Comparison of ENCODE assay signal across 17 cellular contexts in the genomic region with DNA sequence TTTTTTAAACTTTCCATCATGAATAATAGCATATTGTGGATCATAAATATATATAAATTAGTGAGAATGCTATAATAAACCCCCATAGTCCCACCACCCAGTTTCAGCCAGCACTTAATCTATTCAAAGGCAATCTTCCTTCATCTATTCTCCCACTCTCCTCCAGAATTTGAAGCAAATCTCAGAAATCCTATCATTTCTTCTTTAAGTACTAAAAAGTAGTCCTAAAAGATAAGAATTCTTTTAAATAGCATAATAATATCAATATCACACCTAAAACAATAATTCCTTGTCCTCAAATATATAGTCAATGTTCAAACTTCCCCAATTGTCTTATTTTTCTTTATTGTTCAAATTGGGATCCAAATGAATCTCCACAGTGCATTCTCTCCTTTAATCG. TPM values are rescaled to one million over a fixed set of nuclear protein-coding genes. Genes with fewer than 3 reads are reported as not detected.
DNase-seq lines count a peak whose midpoint lies in the region; ATAC-seq and TF ChIP-seq lines count a peak whose summit lies in the region.
"Had no signal": no experiment of that assay in that cellular context is flagged by ENCODE, and none has a peak within 500 bp of the region (broad histone marks: within the 10 kb centered on the region; RNA-seq: fewer than 3 reads in every experiment).

No MANE protein-coding gene starts in this region.

- H4K20me1 ChIP-seq in GM23338 (replicated peaks; ENCODE audit: insufficient read depth), result peaks cover 38% of the 10 kb centered on the region

- no peak overlapping the region for H3K27ac ChIP-seq in GM23338 (ENCODE audit: low read depth)
- H3K27ac ChIP-seq: GM23248 had no signal

- no peak overlapping the region; the same call in 2 of the 3 replicates for H3K4me3 Mint-ChIP-seq in GM23338
- H3K4me3 Mint-ChIP-seq in brain, result peak overlapping the region; percentile 12 to 78 (median 69)
- H3K4me3 Mint-ChIP-seq in nephron, result peak overlapping the region; percentile 48 to 79 (median 56)
- H3K4me3 Mint-ChIP-seq in type B pancreatic cell, result peak overlapping the region; percentile 23

- H3K4me1 ChIP-seq in GM23338 (ENCODE audit: insufficient read depth), result peaks cover 20% of the 10 kb centered on the region
- H3K4me1 ChIP-seq: BE2C had no signal

- peaks cover 4% of the 10 kb centered on the region; the same call in 2 of the 3 replicates for H3K9me3 Mint-ChIP-seq in GM23338
- peaks cover 0 to 5% (median 2%) of the 10 kb centered on the region in 5 experiments for H3K9me3 Mint-ChIP-seq in brain
- peaks cover 7% of the 10 kb centered on the region for H3K9me3 Mint-ChIP-seq in nephron
- no peaks in the 10 kb centered on the region for H3K9me3 Mint-ChIP-seq in type B pancreatic cell
- H3K9me3 Mint-ChIP-seq: CD8-positive, alpha-beta memory T cell had no signal

- no peaks in the 10 kb centered on the region for H3K9me2 ChIP-seq in GM23338 (ENCODE audit: insufficient read depth)

- no peaks in the 10 kb centered on the region for H3K79me2 ChIP-seq in GM23338 (replicated peaks; ENCODE audit: insufficient read depth)

- DNase-seq in GM23338 (ENCODE audit: low spot score) (no peak), type B pancreatic cell (ENCODE audit: extremely low spot score, unreplicated experiment) (no peak), DMS53 (lab: John Stamatoyannopoulos, UW) (no peak), NCI-H345 (lab: John Stamatoyannopoulos, UW) (no peak)
- DNase-seq: ACHN; BE2C; C1 segment of cervical spinal cord; CD4-positive, CD25-positive, alpha-beta regulatory T cell; CD8-positive, alpha-beta memory T cell; COR-L47; DMS79; GDM1 had no signal

- H3K27me3 Mint-ChIP-seq in GM23338 (ENCODE audit: insufficient read depth, low read depth, poor library complexity) (peaks cover 23% of the 10 kb centered on the region), brain (peaks cover 73% of the 10 kb centered on the region), nephron (ENCODE audit: low read depth) (peaks cover 18% of the 10 kb centered on the region), type B pancreatic cell (peaks cover 65% of the 10 kb centered on the region)

- H3K36me3 Mint-ChIP-seq in GM23338 (ENCODE audit: low read depth), result no peaks in the 10 kb centered on the region
- H3K36me3 Mint-ChIP-seq in brain, result no peaks in the 10 kb centered on the region
- H3K36me3 Mint-ChIP-seq in nephron (ENCODE audit: low read depth), result no peaks in the 10 kb centered on the region
- no peaks in the 10 kb centered on the region for H3K36me3 Mint-ChIP-seq in type B pancreatic cell
- H3K36me3 Mint-ChIP-seq: CD4-positive, CD25-positive, alpha-beta regulatory T cell; CD8-positive, alpha-beta memory T cell had no signal

- no peak overlapping the region for H3K27ac Mint-ChIP-seq in GM23338
- peak overlapping the region in 2 of 5 experiments; percentile 35 to 65 for H3K27ac Mint-ChIP-seq in brain
- H3K27ac Mint-ChIP-seq in nephron, result no peak overlapping the region
- H3K27ac Mint-ChIP-seq in type B pancreatic cell, result no peak overlapping the region
- H3K27ac Mint-ChIP-seq: CD4-positive, CD25-positive, alpha-beta regulatory T cell had no signal

- no peak overlapping the region; the same call in 1 of the 2 replicates for H3K4me2 ChIP-seq in GM23338

- ATAC-seq in GM23338 (no peak), HG03439 (IDR thresholded peaks at IDR 0.05; ENCODE audit: unreplicated experiment) (no peak)

- TF ChIP-seq CTCF in GM23338 (conservative IDR thresholded peaks at IDR 0.05; ENCODE audit: low read depth in 2 of 2), result no peak
- no peak for TF ChIP-seq CTCF in brain (conservative IDR thresholded peaks at IDR 0.05)
- TF ChIP-seq CTCF in nephron (IDR thresholded peaks at IDR 0.05; ENCODE audit: unreplicated experiment in 3 of 3), result no peak
- TF ChIP-seq CTCF in type B pancreatic cell (conservative IDR thresholded peaks at IDR 0.05), result no peak

- no peak overlapping the region; the same call in 1 of the 2 replicates for H3K4me3 ChIP-seq in GM23338
- H3K4me3 ChIP-seq: GM23248 had no signal

- no peaks in the 10 kb centered on the region for H3K36me3 ChIP-seq in GM23338 (ENCODE audit: insufficient read depth)
- H3K36me3 ChIP-seq: BE2C had no signal

- peaks cover 28% of the 10 kb centered on the region; the same call in 1 of the 2 replicates for H3F3A ChIP-seq in GM23338 (replicated peaks; ENCODE audit: low read depth)

- H2AFZ ChIP-seq in GM23338, result no peak overlapping the region
- H2AFZ ChIP-seq: GM23248 had no signal

- peaks cover 95% of the 10 kb centered on the region for H3K27me3 ChIP-seq in GM23338 (ENCODE audit: insufficient read depth)

- H3K4me1 Mint-ChIP-seq in GM23338, result peaks cover 29% of the 10 kb centered on the region
- H3K4me1 Mint-ChIP-seq in brain, result peaks cover 85% of the 10 kb centered on the region
- peaks cover 42% of the 10 kb centered on the region for H3K4me1 Mint-ChIP-seq in nephron
- H3K4me1 Mint-ChIP-seq in type B pancreatic cell (ENCODE audit: unreplicated experiment), result peaks cover 38% of the 10 kb centered on the region

TF ChIP-seq in GM23338, 12 proteins besides CTCF, POLR2A, EP300 and RAD21:
- TF ChIP-seq POLR2AphosphoS5 (IDR thresholded peaks at IDR 0.05; ENCODE audit: low read depth) (no peak), EZH2 (IDR thresholded peaks at IDR 0.05; ENCODE audit: low read depth, unreplicated experiment) (peak; percentile 65)

RNA-seq across cellular contexts. Expression of a gene that starts 24.6 kb away (rescaled TPM):
- 8.0 and 17.0 TPM in 2 replicates for total RNA-seq in GM23338 (2014; rRNA removed; shearing (Covaris generic))
- 21.0 and 21.4 TPM in 2 replicates for polyA plus RNA-seq in GM23338 (2016; fragmentation: Nextera tagmentation; extraction: Ambion mirVana)
- 7.5 TPM for polyA plus RNA-seq in brain (ENCODE audit: insufficient read depth, low read depth, low replicate concordance)
- total RNA-seq in type B pancreatic cell (ENCODE audit: low replicate concordance), result 5.5 and 27.4 TPM in 2 replicates

RNA-seq across cellular contexts. Expression of a gene that starts 40.5 kb away (rescaled TPM):
- 34.4 and 39.5 TPM in 2 replicates for total RNA-seq in GM23338 (2014; rRNA removed; shearing (Covaris generic))
- polyA plus RNA-seq in GM23338 (2016; fragmentation: Nextera tagmentation; extraction: Ambion mirVana), result 15.3 and 18.7 TPM in 2 replicates
- polyA plus RNA-seq in brain (ENCODE audit: insufficient read depth, low read depth, low replicate concordance), result 4.5 TPM
- 13.2 and 27.4 TPM in 2 replicates for total RNA-seq in type B pancreatic cell (ENCODE audit: low replicate concordance)

RNA-seq across cellular contexts. Expression of a gene that starts 57.0 kb away (rescaled TPM):
- not detected in 2 replicates for total RNA-seq in GM23338 (2014; rRNA removed; shearing (Covaris generic))
- polyA plus RNA-seq in GM23338 (2016; fragmentation: Nextera tagmentation; extraction: Ambion mirVana), result 0.28 TPM in 1 of 2 replicates, not detected in the other
- 7.4 TPM for polyA plus RNA-seq in brain (ENCODE audit: insufficient read depth, low read depth, low replicate concordance)
- not detected in 2 replicates for total RNA-seq in type B pancreatic cell (ENCODE audit: low replicate concordance)
- total RNA-seq: CD8-positive, alpha-beta memory T cell; HT-29 had no signal
- polyA plus RNA-seq: CD8-positive, alpha-beta memory T cell had no signal
